ENCODE assay signal across 9 cellular contexts in the genomic region with DNA sequence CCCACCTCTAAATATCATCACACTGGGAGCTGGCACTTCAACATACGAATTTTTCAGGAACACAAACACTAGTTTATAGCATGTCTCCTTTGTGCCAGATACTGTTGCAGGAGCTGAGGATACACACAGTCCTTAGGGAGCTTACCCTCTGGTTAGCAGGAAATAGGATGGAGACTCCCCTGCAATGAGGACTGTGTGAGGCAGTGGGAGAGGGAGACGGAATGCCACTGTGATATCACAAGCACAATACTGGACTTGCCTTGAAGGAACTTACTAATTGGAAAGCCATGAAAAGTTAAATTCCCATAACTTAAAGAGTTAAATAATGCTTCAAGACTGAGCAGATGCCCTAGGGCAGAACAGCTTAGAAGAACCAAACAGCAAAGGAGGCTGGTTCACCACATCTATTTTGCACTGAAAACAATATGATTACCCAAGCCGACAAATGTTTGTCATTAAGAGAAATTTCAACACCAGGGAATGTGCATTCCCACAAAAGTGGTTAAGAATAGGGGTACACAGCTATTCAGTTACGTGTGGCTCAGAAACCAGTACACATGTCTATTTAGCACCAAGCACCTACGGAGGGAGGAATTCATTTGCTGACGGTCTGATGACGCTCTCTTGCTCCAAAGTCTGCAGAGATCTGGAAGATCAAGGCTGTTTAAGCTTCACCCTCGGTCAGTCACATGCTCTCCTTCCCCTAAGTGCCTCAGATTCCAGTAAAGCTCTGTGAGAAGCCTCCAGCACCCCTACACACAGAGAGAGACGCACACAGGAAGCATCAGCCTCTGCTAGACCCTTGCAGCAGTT. TPM values are rescaled to one million over a fixed set of nuclear protein-coding genes. Genes with fewer than 3 reads are reported as not detected.
DNase-seq lines count a peak whose midpoint lies in the region; ATAC-seq and TF ChIP-seq lines count a peak whose summit lies in the region.
"Had no signal": no experiment of that assay in that cellular context is flagged by ENCODE, and none has a peak within 500 bp of the region (broad histone marks: within the 10 kb centered on the region; RNA-seq: fewer than 3 reads in every experiment).

No MANE protein-coding gene starts in this region.

- no peak for ATAC-seq in HG02840 (IDR thresholded peaks at IDR 0.05; ENCODE audit: low FRiP score, unreplicated experiment)

- peaks cover 55% of the 10 kb centered on the region for H3K4me1 Mint-ChIP-seq in chondrocyte (ENCODE audit: low read depth)
- peaks cover 41% of the 10 kb centered on the region for H3K4me1 Mint-ChIP-seq in mesothelial cell of epicardium

- DNase-seq in stimulated activated naive CD4-positive, alpha-beta T cell (lab: John Stamatoyannopoulos, UW) = peak in 5 of 6 experiments; percentile 14 to 54 (median 39)
- DNase-seq in stimulated activated naive CD4-positive, alpha-beta T cell treated with Interleukin-2 at 50 U/mL for 16 hours (lab: John Stamatoyannopoulos, UW) = no peak
- no peak for DNase-seq in chondrocyte (ENCODE audit: low spot score)
- no peak for DNase-seq in mesothelial cell of epicardium (ENCODE audit: low spot score in 2 of 2, unreplicated experiment in 2 of 2)
- DNase-seq in activated gamma-delta T cell treated with Interleukin-2 at 50 U/mL for 16 hours = no peak
- no peak for DNase-seq in D341Med (ENCODE audit: low spot score)
- no peak for DNase-seq in cerebellar nuclear complex (lab: John Stamatoyannopoulos, UW)
- DNase-seq: NCI-H1105 had no signal

- H3K27ac Mint-ChIP-seq in chondrocyte (ENCODE audit: unreplicated experiment) (peak overlapping the region; percentile 89), mesothelial cell of epicardium (peak overlapping the region; percentile 93)

- H3K27me3 Mint-ChIP-seq in chondrocyte (ENCODE audit: low read depth) = no peaks in the 10 kb centered on the region
- no peaks in the 10 kb centered on the region for H3K27me3 Mint-ChIP-seq in mesothelial cell of epicardium (ENCODE audit: low read depth)

- H3K9me3 Mint-ChIP-seq in chondrocyte (ENCODE audit: low read depth) = no peaks in the 10 kb centered on the region
- no peaks in the 10 kb centered on the region for H3K9me3 Mint-ChIP-seq in mesothelial cell of epicardium

- H3K4me3 Mint-ChIP-seq in chondrocyte (ENCODE audit: unreplicated experiment) = peak overlapping the region; percentile 44
- no peak overlapping the region for H3K4me3 Mint-ChIP-seq in mesothelial cell of epicardium

- no peak for TF ChIP-seq CTCF in chondrocyte (IDR thresholded peaks at IDR 0.05)
- no peak for TF ChIP-seq CTCF in mesothelial cell of epicardium (IDR thresholded peaks at IDR 0.05; ENCODE audit: unreplicated experiment)

- H3K36me3 Mint-ChIP-seq in chondrocyte (ENCODE audit: low read depth) = no peaks in the 10 kb centered on the region
- no peaks in the 10 kb centered on the region for H3K36me3 Mint-ChIP-seq in mesothelial cell of epicardium

RNA-seq across cellular contexts. Expression of gene TBC1D2B, which starts 5.2 kb away (rescaled TPM):
- 44.3 to 64.2 TPM (median 58.1 TPM) in 3 replicates for total RNA-seq in chondrocyte
- total RNA-seq in mesothelial cell of epicardium = 33.8 to 39.8 TPM (median 38.5 TPM) in 3 replicates

RNA-seq across cellular contexts. Expression of gene SH2D7, which starts 20.1 kb away (rescaled TPM):
- total RNA-seq in chondrocyte (not detected in 3 replicates), mesothelial cell of epicardium (not detected in 3 replicates)

RNA-seq across cellular contexts. Expression of gene CIB2, which starts 59.0 kb away (rescaled TPM):
- total RNA-seq in chondrocyte (5.7 to 8.8 TPM (median 8.0 TPM) in 3 replicates), mesothelial cell of epicardium (25.5 to 27.6 TPM (median 26.2 TPM) in 3 replicates)

Comparison
In these comparisons a context has a peak if more than half of its experiments do, and no peak if none do; other contexts are left out.
1. DNase-seq: peak in stimulated activated naive CD4-positive, alpha-beta T cell (5 of 6); none in stimulated activated naive CD4-positive, alpha-beta T cell treated with Interleukin-2 at 50 U/mL for 16 hours (single experiment), chondrocyte (single experiment), mesothelial cell of epicardium (0 of 2), activated gamma-delta T cell treated with Interleukin-2 at 50 U/mL for 16 hours (single experiment), D341Med (single experiment) and cerebellar nuclear complex (0 of 2).